12 cellular contexts compared by ENCODE assay signal in genomic region chr6:44314657-44315056, GRCh38. TPM values are rescaled to one million over a fixed set of nuclear protein-coding genes. Genes with fewer than 3 reads are reported as not detected.
"Had no signal": no experiment of that assay in that cellular context is flagged by ENCODE, and none has a peak within 500 bp of the region (broad histone marks: within the 10 kb centered on the region; RNA-seq: fewer than 3 reads in every experiment).

No MANE protein-coding gene starts in this region.

RNA-seq across cellular contexts. Expression of gene SPATS1, which starts 27.8 kb away (rescaled TPM):
- total RNA-seq: activated CD4-positive, alpha-beta memory T cell treated with anti-CD3 and anti-CD28 coated beads, Interleukin-2, amount 10 ng/mL, durations not matched to agents 7 days and 5 days; activated CD4-positive, alpha-beta T cell treated with anti-CD3 and anti-CD28 coated beads for 36 hours; activated CD4-positive, alpha-beta T cell treated with anti-CD3 and anti-CD28 coated beads, Interleukin-2, amount 10 ng/mL, durations not matched to agents 7 days and 5 days; activated CD8-positive, alpha-beta memory T cell treated with anti-CD3 and anti-CD28 coated beads, Interleukin-2, amount 10 ng/mL, durations not matched to agents 7 days and 5 days; activated CD8-positive, alpha-beta T cell treated with anti-CD3 and anti-CD28 coated beads, Interleukin-2, amount 10 ng/mL, durations not matched to agents 7 days and 5 days; activated naive CD8-positive, alpha-beta T cell treated with anti-CD3 and anti-CD28 coated beads, Interleukin-2, amount 10 ng/mL, durations not matched to agents 7 days and 5 days; activated T-helper 2 cell treated with anti-CD3 and anti-CD28 coated beads, Interferon-gamma antibody, Interleukin-2, Interleukin-4, amounts not matched to agents 10 μg/mL and 5 μg/mL and 100 μg/mL, durations not matched to agents 14 hours and 24 hours and 36 hours; ascending aorta; body of pancreas; breast epithelium; cardiac septum; WTC11 had no signal

RNA-seq across cellular contexts. Expression of gene TMEM151B, which starts 44.4 kb away (rescaled TPM):
- total RNA-seq: activated CD4-positive, alpha-beta memory T cell treated with anti-CD3 and anti-CD28 coated beads, Interleukin-2, amount 10 ng/mL, durations not matched to agents 7 days and 5 days; activated CD4-positive, alpha-beta T cell treated with anti-CD3 and anti-CD28 coated beads, Interleukin-2, amount 10 ng/mL, durations not matched to agents 7 days and 5 days; activated CD8-positive, alpha-beta T cell treated with anti-CD3 and anti-CD28 coated beads, Interleukin-2, amount 10 ng/mL, durations not matched to agents 7 days and 5 days; activated naive CD8-positive, alpha-beta T cell treated with anti-CD3 and anti-CD28 coated beads, Interleukin-2, amount 10 ng/mL, durations not matched to agents 7 days and 5 days; activated T-helper 2 cell treated with anti-CD3 and anti-CD28 coated beads, Interferon-gamma antibody, Interleukin-2, Interleukin-4, amounts not matched to agents 10 μg/mL and 5 μg/mL and 100 μg/mL, durations not matched to agents 14 hours and 24 hours and 36 hours; ascending aorta had no signal
